ENCODE assay signal across 12 cellular contexts in genomic region chr15:29319823-29320222, GRCh38. TPM values are rescaled to one million over a fixed set of nuclear protein-coding genes. Genes with fewer than 3 reads are reported as not detected.
A peak's percentile ranks its signal among the peaks of the same experiment; 100 is the strongest.
DNase-seq lines count a peak whose midpoint lies in the region; ATAC-seq and TF ChIP-seq lines count a peak whose summit lies in the region.
"Had no signal": no experiment of that assay in that cellular context is flagged by ENCODE, and none has a peak within 500 bp of the region (broad histone marks: within the 10 kb centered on the region; RNA-seq: fewer than 3 reads in every experiment).

No MANE protein-coding gene starts in this region.

- TF ChIP-seq POLR2A in esophagus muscularis mucosa (IDR thresholded peaks at IDR 0.05; ENCODE audit: low read depth), result no peak

- WGBS in HUES64, result 22% methylated on average over 3 of the region's 3 CpGs
- WGBS in esophagus muscularis mucosa, result 50% methylated on average over 3 of the region's 3 CpGs
- WGBS in right cardiac atrium, result 45% methylated on average over 3 of the region's 3 CpGs

- intact Hi-C loops in esophagus muscularis mucosa (cut with DNase I), result no loop called here
- intact Hi-C loops in right cardiac atrium (cut with DNase I), result no loop called here

- H3K4me3 ChIP-seq in H7 (ENCODE audit: insufficient read depth, low read depth, low read length) (no peak overlapping the region), HUES64 (ENCODE audit: low read length) (no peak overlapping the region), esophagus muscularis mucosa (no peak overlapping the region), right cardiac atrium (ENCODE audit: low read length) (no peak overlapping the region)

- ATAC-seq in GM21390 (IDR thresholded peaks at IDR 0.05; ENCODE audit: unreplicated experiment) (no peak), right cardiac atrium (no peak)
- ATAC-seq: HepG2 had no signal

- H3K36me3 ChIP-seq in H7 (replicated peaks; ENCODE audit: control insufficient read depth, insufficient read depth, low read length) (no peaks in the 10 kb centered on the region), HUES64 (ENCODE audit: insufficient read depth, low read length) (no peaks in the 10 kb centered on the region), esophagus muscularis mucosa (no peaks in the 10 kb centered on the region)
- H3K36me3 ChIP-seq: BE2C had no signal

- H3K27me3 ChIP-seq in H7 (ENCODE audit: control insufficient read depth, insufficient read depth, low read length) (no peaks in the 10 kb centered on the region), HUES64 (ENCODE audit: insufficient read depth, low read length) (no peaks in the 10 kb centered on the region), esophagus muscularis mucosa (no peaks in the 10 kb centered on the region), right cardiac atrium (ENCODE audit: control insufficient read depth, insufficient read depth) (no peaks in the 10 kb centered on the region)

- H3K9me3 ChIP-seq in HUES64 (ENCODE audit: insufficient read depth, low read depth, low read length), result no peaks in the 10 kb centered on the region
- H3K9me3 ChIP-seq in esophagus muscularis mucosa, result no peaks in the 10 kb centered on the region
- H3K9me3 ChIP-seq in right cardiac atrium (ENCODE audit: control insufficient read depth, low read length), result no peaks in the 10 kb centered on the region
- H3K9me3 ChIP-seq: BE2C had no signal

- H3K27ac ChIP-seq in HUES64 (ENCODE audit: low read depth, low read length), result peak overlapping the region; percentile 11; the same call in 1 of the 2 replicates
- no peak overlapping the region for H3K27ac ChIP-seq in esophagus muscularis mucosa (replicated peaks in 1 of 4)
- H3K27ac ChIP-seq in right cardiac atrium (ENCODE audit: low read length), result no peak overlapping the region
- H3K27ac ChIP-seq: C4-2B had no signal

- DNase-seq in H7, result peak; percentile 51
- DNase-seq in esophagus muscularis mucosa (ENCODE audit: extremely low spot score), result peak; percentile 47
- peak; percentile 48 for DNase-seq in iPS-NIHi11 (ENCODE audit: low spot score)
- no peak for DNase-seq in activated naive CD4-positive, alpha-beta T cell treated with Interleukin-2 at 50 U/mL for 16 hours
- DNase-seq in right cardiac atrium, result no peak
- DNase-seq: BE2C; CD4-positive, alpha-beta memory T cell; DMS79 had no signal

- TF ChIP-seq CTCF in esophagus muscularis mucosa (IDR thresholded peaks at IDR 0.05), result no peak

- no peak overlapping the region for H3K9ac ChIP-seq in HUES64 (ENCODE audit: low read depth, low read length)

- peaks cover 24% of the 10 kb centered on the region for H3K4me1 ChIP-seq in HUES64 (ENCODE audit: insufficient read depth, low read length)
- no peaks in the 10 kb centered on the region for H3K4me1 ChIP-seq in esophagus muscularis mucosa
- no peaks in the 10 kb centered on the region for H3K4me1 ChIP-seq in right cardiac atrium (ENCODE audit: control insufficient read depth, insufficient read depth, low read length)
- H3K4me1 ChIP-seq: BE2C had no signal

- no peak for TF ChIP-seq EP300 in esophagus muscularis mucosa (IDR thresholded peaks at IDR 0.05)

RNA-seq across cellular contexts. Expression of gene NSMCE3, which starts 50.2 kb away (rescaled TPM):
- total RNA-seq in H7 (2014; rRNA removed; shearing (Covaris generic)), result 15.1 and 15.5 TPM in 2 replicates
- 6.9 TPM for polyA plus RNA-seq in HUES64 (2013, experiment 1 of 2)
- polyA plus RNA-seq in HUES64 (2013, experiment 2 of 2), result 7.9 TPM
- total RNA-seq in esophagus muscularis mucosa (10 to 100 TPM in 3 of 4 donors, 1 to 10 TPM in 1; 8.3 to 18.4 (median 15.7) TPM), right cardiac atrium (1 to 10 TPM; 6.6 to 9.0 (median 7.6) TPM)
- polyA plus RNA-seq in right cardiac atrium, result 8.1 TPM

Comparison
In these comparisons a context has a peak if more than half of its experiments do, and no peak if none do; other contexts are left out.
1. DNase-seq: peak in H7 (single experiment), esophagus muscularis mucosa (single experiment) and iPS-NIHi11 (single experiment); none in activated naive CD4-positive, alpha-beta T cell treated with Interleukin-2 at 50 U/mL for 16 hours (single experiment) and right cardiac atrium (0 of 3).